In genomic region chr16:67279296-67280089, GRCh38 we compare ENCODE assay signal across 8 cellular contexts. TPM values are rescaled to one million over a fixed set of nuclear protein-coding genes. Genes with fewer than 3 reads are reported as not detected.
A peak's percentile ranks its signal among the peaks of the same experiment; 100 is the strongest.
DNase-seq lines count a peak whose midpoint lies in the region; ATAC-seq and TF ChIP-seq lines count a peak whose summit lies in the region.

PLEKHG4 (plus strand) TSS chr16:67279532; CDS start chr16:67280045, 513 bp downstream.

- H3K36me3 ChIP-seq in right lobe of liver, result no peaks in the 10 kb centered on the region

- peaks cover 16% of the 10 kb centered on the region for H3K36me3 Mint-ChIP-seq in activated CD4-positive, alpha-beta T cell treated with anti-CD3 and anti-CD28 coated beads for 36 hours (ENCODE audit: low read depth)

- no peaks in the 10 kb centered on the region for H3K27me3 ChIP-seq in right lobe of liver

- intact Hi-C loops in activated CD4-positive, alpha-beta T cell treated with anti-CD3 and anti-CD28 coated beads for 36 hours (cut with DNase I, micrococcal nuclease), result loop anchor here (1.0 to 5.0 kb wide), 10 partner anchors 32 to 188 kb away; partner anchors contain the start of genes FHOD1 (in 1 of the 2), KCTD19 (in 1 of the 2), LRRC36 (in 1 of the 2) and TMEM208 (in 1 of the 2)
- intact Hi-C loops in right lobe of liver (cut with DNase I), result no loop called here

- H3K9me3 ChIP-seq in right lobe of liver, result no peaks in the 10 kb centered on the region

- ATAC-seq in HG03045 (IDR thresholded peaks at IDR 0.05; ENCODE audit: unreplicated experiment), result peak; percentile 69
- peak; percentile 93 for ATAC-seq in activated CD4-positive, alpha-beta T cell treated with anti-CD3 and anti-CD28 coated beads for 36 hours
- peak; percentile 78 to 93 (median 86) for ATAC-seq in right lobe of liver

- peak within 1 kb of the TSS; percentile 85 for H3K4me3 Mint-ChIP-seq in activated CD4-positive, alpha-beta T cell treated with anti-CD3 and anti-CD28 coated beads for 36 hours

- H3K9me3 Mint-ChIP-seq in activated CD4-positive, alpha-beta T cell treated with anti-CD3 and anti-CD28 coated beads for 36 hours (ENCODE audit: low read depth), result no peaks in the 10 kb centered on the region

- DNase-seq in NK-92 treated with Interleukin-12 subunit alpha and Interleukin-12 subunit beta, amount 100 ng/mL, for 24 hours (lab: John Stamatoyannopoulos, UW), result peak; percentile 68
- DNase-seq in NK-92 (lab: John Stamatoyannopoulos, UW; ENCODE audit: unreplicated experiment), result no peak
- DNase-seq in NCI-H345 (lab: John Stamatoyannopoulos, UW), result peak; percentile 62
- peak; percentile 92 for DNase-seq in activated CD4-positive, alpha-beta T cell treated with anti-CD3 and anti-CD28 coated beads for 36 hours
- peak; percentile 52 to 75 for DNase-seq in dermis microvascular lymphatic vessel endothelial cell (ENCODE audit: low read depth in 2 of 2)
- DNase-seq in right lobe of liver, result peak; percentile 59 to 76 (median 70)
- peak; percentile 64 to 81 (median 68) for DNase-seq in stimulated activated CD4-positive, alpha-beta T cell treated with anti-CD3 and anti-CD28 coated beads, TNF-alpha, amount 100 ng/mL, for 24 hours (ENCODE audit: low read depth in 3 of 3)

- CTCF ChIA-PET in activated CD4-positive, alpha-beta T cell treated with anti-CD3 and anti-CD28 coated beads for 36 hours (lab: Charles Lee), result interaction anchor here (0.6 to 1.5 kb wide), 7 partner anchors 18 to 723 kb away, joined by 3 to 4 read pairs (median 4); no protein-coding TSS in a partner anchor

- no peaks in the 10 kb centered on the region for H3K4me1 ChIP-seq in right lobe of liver

- no peak for TF ChIP-seq POLR2A in right lobe of liver (IDR thresholded peaks at IDR 0.05)

- H3K4me3 ChIP-seq in right lobe of liver, result peak within 1 kb of the TSS; percentile 31 to 41 (median 34)

- H3K27ac Mint-ChIP-seq in activated CD4-positive, alpha-beta T cell treated with anti-CD3 and anti-CD28 coated beads for 36 hours, result peak within 1 kb of the TSS; percentile 90

- POLR2A ChIA-PET in activated CD4-positive, alpha-beta T cell treated with anti-CD3 and anti-CD28 coated beads for 36 hours (lab: Charles Lee), result no interaction called here

- peak; percentile 48 to 60 (median 53) for TF ChIP-seq CTCF in right lobe of liver (IDR thresholded peaks at IDR 0.05)

- WGBS in right lobe of liver (ENCODE audit: insufficient coverage, low coverage, low lambda C conversion rate, missing lambda C conversion rate), result 90% methylated on average over 2 of the region's 83 CpGs

- no peak within 1 kb of the TSS for H3K27ac ChIP-seq in right lobe of liver

- peaks cover 19% of the 10 kb centered on the region for H3K4me1 Mint-ChIP-seq in activated CD4-positive, alpha-beta T cell treated with anti-CD3 and anti-CD28 coated beads for 36 hours

- H3K27me3 Mint-ChIP-seq in activated CD4-positive, alpha-beta T cell treated with anti-CD3 and anti-CD28 coated beads for 36 hours, result no peaks in the 10 kb centered on the region

RNA-seq across cellular contexts. Expression of gene PLEKHG4, which starts in this region (rescaled TPM):
- 10 to 100 TPM; 21.1 to 23.1 TPM for total RNA-seq in activated CD4-positive, alpha-beta T cell treated with anti-CD3 and anti-CD28 coated beads for 36 hours
- total RNA-seq in dermis microvascular lymphatic vessel endothelial cell (9.2 and 11.6 TPM in 2 replicates), right lobe of liver (under 1 TPM; 0.09 to 0.53 (median 0.20) TPM)

Comparison
In these comparisons a context has a peak if more than half of its experiments do, and no peak if none do; other contexts are left out.
1. Peak in DNase-seq, ATAC-seq and H3K4me3 ChIP-seq in right lobe of liver; RNA of the gene not detected or under 1 TPM.
2. intact Hi-C loops: an anchor here in activated CD4-positive, alpha-beta T cell treated with anti-CD3 and anti-CD28 coated beads for 36 hours (1.0 to 5.0 kb wide); none called in right lobe of liver.